Comparison of ENCODE assay signal across 24 cellular contexts in the genomic region with DNA sequence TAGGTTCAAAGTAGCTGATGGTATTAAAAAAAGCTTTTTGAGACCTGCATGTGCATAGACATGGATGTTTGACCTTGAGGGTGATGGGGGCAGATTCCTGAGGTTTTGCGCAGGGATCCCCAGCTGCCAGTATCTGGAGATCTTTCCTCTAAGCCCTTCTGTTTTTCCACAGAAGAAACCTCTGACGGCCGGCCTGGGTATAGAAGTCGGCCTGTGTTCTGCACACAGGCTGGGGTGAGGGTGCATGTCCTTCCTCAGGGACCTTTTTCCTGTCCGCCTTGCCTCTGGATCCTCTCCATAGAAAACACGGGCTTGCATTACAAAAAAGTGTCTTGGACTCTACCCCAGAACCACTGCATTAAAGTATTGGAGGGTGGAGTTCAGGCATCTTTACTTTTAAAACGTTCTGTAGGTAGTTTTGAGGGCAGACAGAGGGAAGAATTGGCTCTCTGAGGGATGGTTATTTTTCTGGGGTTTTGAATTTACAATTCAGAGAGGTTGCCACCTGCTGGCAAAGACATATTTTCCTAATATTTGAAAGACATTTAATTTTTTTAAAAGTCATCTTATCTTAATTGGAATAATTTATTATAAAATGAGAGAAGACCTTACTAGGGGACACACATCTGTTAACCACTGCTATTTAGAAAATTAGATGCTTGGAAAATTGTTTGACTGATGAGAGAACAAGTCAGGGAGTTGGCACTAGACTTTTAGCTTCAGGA.
A peak's percentile ranks its signal among the peaks of the same experiment; 100 is the strongest.
DNase-seq lines count a peak whose midpoint lies in the region; ATAC-seq and TF ChIP-seq lines count a peak whose summit lies in the region.
"Had no signal": no experiment of that assay in that cellular context is flagged by ENCODE, and none has a peak within 500 bp of the region (broad histone marks: within the 10 kb centered on the region; RNA-seq: fewer than 3 reads in every experiment).

No MANE protein-coding gene starts in this region.

- H3K4me2 ChIP-seq in GM23248 (ENCODE audit: unreplicated experiment) (no peak overlapping the region), MM.1S (ENCODE audit: low read depth, low read length) (no peak overlapping the region), neural progenitor cell (no peak overlapping the region)

- H3F3A ChIP-seq in GM23248 (ENCODE audit: insufficient read depth), result no peaks in the 10 kb centered on the region
- no peaks in the 10 kb centered on the region for H3F3A ChIP-seq in MM.1S (ENCODE audit: insufficient read depth, low read length)
- no peaks in the 10 kb centered on the region for H3F3A ChIP-seq in neural progenitor cell (ENCODE audit: low read depth)

- no peak overlapping the region for H2AFZ ChIP-seq in GM23248
- no peak overlapping the region for H2AFZ ChIP-seq in MM.1S (ENCODE audit: low read length)
- peak overlapping the region; percentile 50 for H2AFZ ChIP-seq in neural progenitor cell (replicated peaks)

- H3K9ac ChIP-seq in GM23248, result no peak overlapping the region
- no peak overlapping the region for H3K9ac ChIP-seq in MM.1S (ENCODE audit: low read length)
- H3K9ac ChIP-seq in neural progenitor cell, result no peak overlapping the region

- DNase-seq in GM23248 (peak; percentile 5), MM.1S (no peak), neural progenitor cell (ENCODE audit: low spot score) (no peak), Calu3 (no peak), COLO829 (ENCODE audit: low spot score) (no peak), omental fat pad (ENCODE audit: low spot score) (no peak)
- DNase-seq: activated CD4-positive, alpha-beta memory T cell treated with anti-CD3 and anti-CD28 coated beads, Interleukin-2, amount 10 ng/mL, durations not matched to agents 7 days and 5 days; activated naive CD4-positive, alpha-beta T cell treated with Interleukin-2 at 50 U/mL for 16 hours; activated T-cell treated with anti-CD3 and anti-CD28 coated beads, Interleukin-2, amount 50 U/mL, for 1 hour; BE2C; effector memory CD4-positive, alpha-beta T cell; GDM1; H9; IMR-90; left ventricle myocardium superior; NCI-H2029 treated with DMSO at 0.1 percent for 48 hours; NCI-H510A; right cardiac atrium had no signal

- in situ Hi-C loops in GM23248 (cut with MboI), result no loop called here

- CTCF ChIA-PET in Calu3 (lab: Charles Lee), result no interaction called here

- no peaks in the 10 kb centered on the region for H3K79me2 ChIP-seq in GM23248 (ENCODE audit: insufficient read depth)
- no peaks in the 10 kb centered on the region for H3K79me2 ChIP-seq in MM.1S (ENCODE audit: low read length)
- no peaks in the 10 kb centered on the region for H3K79me2 ChIP-seq in neural progenitor cell (ENCODE audit: low read depth)

- no peak overlapping the region for H3K27ac Mint-ChIP-seq in neural progenitor cell
- H3K27ac Mint-ChIP-seq in Calu3 (ENCODE audit: unreplicated experiment), result no peak overlapping the region
- H3K27ac Mint-ChIP-seq: activated CD4-positive, alpha-beta memory T cell treated with anti-CD3 and anti-CD28 coated beads, Interleukin-2, amount 10 ng/mL, durations not matched to agents 7 days and 5 days; stimulated activated memory B cell treated with anti-CD40 and anti-IgM and Interleukin-4, amounts not matched to agents 10 μg/mL and 1 μg/mL and 100 μg/mL, for 72 hours; WTC11 had no signal

- H3K4me3 Mint-ChIP-seq in neural progenitor cell, result no peak overlapping the region
- no peak overlapping the region for H3K4me3 Mint-ChIP-seq in Calu3 (ENCODE audit: low read depth, unreplicated experiment)
- H3K4me3 Mint-ChIP-seq: activated CD4-positive, alpha-beta memory T cell treated with anti-CD3 and anti-CD28 coated beads, Interleukin-2, amount 10 ng/mL, durations not matched to agents 7 days and 5 days; H9; stimulated activated memory B cell treated with anti-CD40 and anti-IgM and Interleukin-4, amounts not matched to agents 10 μg/mL and 1 μg/mL and 100 μg/mL, for 72 hours; WTC11 had no signal

- H3K9me3 ChIP-seq in GM23248 (ENCODE audit: low read depth) (peaks cover 2% of the 10 kb centered on the region), MM.1S (replicated peaks; ENCODE audit: insufficient read depth, low read length) (no peaks in the 10 kb centered on the region), neural progenitor cell (ENCODE audit: low read depth) (no peaks in the 10 kb centered on the region)
- H3K9me3 ChIP-seq: BE2C, thoracic aorta had no signal

- no peak for ATAC-seq in omental fat pad (ENCODE audit: low FRiP score)
- ATAC-seq: left ventricle myocardium superior, WTC11 had no signal

- no peaks in the 10 kb centered on the region for H3K27me3 Mint-ChIP-seq in neural progenitor cell (ENCODE audit: insufficient read depth, low read depth)
- H3K27me3 Mint-ChIP-seq in Calu3 (ENCODE audit: unreplicated experiment), result no peaks in the 10 kb centered on the region
- H3K27me3 Mint-ChIP-seq: activated CD4-positive, alpha-beta memory T cell treated with anti-CD3 and anti-CD28 coated beads, Interleukin-2, amount 10 ng/mL, durations not matched to agents 7 days and 5 days; stimulated activated memory B cell treated with anti-CD40 and anti-IgM and Interleukin-4, amounts not matched to agents 10 μg/mL and 1 μg/mL and 100 μg/mL, for 72 hours had no signal

- H3K27me3 ChIP-seq in GM23248 (replicated peaks; ENCODE audit: insufficient read depth) (no peaks in the 10 kb centered on the region), MM.1S (replicated peaks; ENCODE audit: insufficient read depth, low read length) (no peaks in the 10 kb centered on the region), neural progenitor cell (no peaks in the 10 kb centered on the region)
- H3K27me3 ChIP-seq: BE2C had no signal

- H3K4me1 Mint-ChIP-seq in neural progenitor cell (no peaks in the 10 kb centered on the region), Calu3 (ENCODE audit: low read depth, unreplicated experiment) (no peaks in the 10 kb centered on the region)
- H3K4me1 Mint-ChIP-seq: activated CD4-positive, alpha-beta memory T cell treated with anti-CD3 and anti-CD28 coated beads, Interleukin-2, amount 10 ng/mL, durations not matched to agents 7 days and 5 days; stimulated activated memory B cell treated with anti-CD40 and anti-IgM and Interleukin-4, amounts not matched to agents 10 μg/mL and 1 μg/mL and 100 μg/mL, for 72 hours; WTC11 had no signal

- H3K9me2 ChIP-seq in GM23248 (ENCODE audit: insufficient read depth) (no peaks in the 10 kb centered on the region), MM.1S (replicated peaks; ENCODE audit: insufficient read depth, low read length) (no peaks in the 10 kb centered on the region)

- peaks cover 2% of the 10 kb centered on the region for H3K36me3 Mint-ChIP-seq in neural progenitor cell
- no peaks in the 10 kb centered on the region for H3K36me3 Mint-ChIP-seq in Calu3 (ENCODE audit: insufficient read depth, unreplicated experiment)
- H3K36me3 Mint-ChIP-seq: stimulated activated memory B cell treated with anti-CD40 and anti-IgM and Interleukin-4, amounts not matched to agents 10 μg/mL and 1 μg/mL and 100 μg/mL, for 72 hours had no signal

- BruUV-seq in Calu3 (replicated peaks; lab: Mats Ljungman, UMichigan), result no TSS peak

- H3K4me3 ChIP-seq in GM23248 (no peak overlapping the region), MM.1S (ENCODE audit: low read length) (no peak overlapping the region), neural progenitor cell (no peak overlapping the region)
- H3K4me3 ChIP-seq: SK-N-MC, thoracic aorta had no signal

- intact Hi-C loops in Calu3 (cut with micrococcal nuclease; ENCODE audit: unreplicated experiment), result loop anchor here (10.0 kb wide), 1 partner anchor 359 kb away; no protein-coding TSS in a partner anchor

- 33 to 40% methylated on average over 7 of the region's 7 CpGs for WGBS in GM23248 (ENCODE audit: low coverage in 1 of 2, low lambda C conversion rate in 2 of 2, missing lambda C conversion rate in 2 of 2), 2 experiments

- H3K36me3 ChIP-seq in GM23248 (ENCODE audit: low read depth) (no peaks in the 10 kb centered on the region), MM.1S (replicated peaks; ENCODE audit: insufficient read depth, low read length) (no peaks in the 10 kb centered on the region), neural progenitor cell (no peaks in the 10 kb centered on the region)
- H3K36me3 ChIP-seq: BE2C, thoracic aorta had no signal

- H3K27ac ChIP-seq in GM23248 (no peak overlapping the region), MM.1S (ENCODE audit: low read length) (no peak overlapping the region), VCaP (no peak overlapping the region), neural progenitor cell (no peak overlapping the region)
- H3K27ac ChIP-seq: SK-N-MC, thoracic aorta had no signal

- 0 out of 2 replicates have a peak, but pooled peaks have one; percentile 5 for TF ChIP-seq CTCF in MM.1S (IDR thresholded peaks at IDR 0.05; ENCODE audit: low read length)
- TF ChIP-seq CTCF in VCaP (conservative IDR thresholded peaks at IDR 0.05), result peak; percentile 71
- TF ChIP-seq CTCF in neural progenitor cell (IDR thresholded peaks at IDR 0.05), result peak; percentile 16
- no peak for TF ChIP-seq CTCF in Calu3 (IDR thresholded peaks at IDR 0.05; ENCODE audit: unreplicated experiment)
- TF ChIP-seq CTCF in omental fat pad (IDR thresholded peaks at IDR 0.05), result no peak

- H4K20me1 ChIP-seq in GM23248 (ENCODE audit: insufficient read depth) (no peaks in the 10 kb centered on the region), MM.1S (ENCODE audit: insufficient read depth, low read length) (no peaks in the 10 kb centered on the region), neural progenitor cell (ENCODE audit: low read depth) (no peaks in the 10 kb centered on the region)

- peaks cover 9% of the 10 kb centered on the region for H3K9me3 Mint-ChIP-seq in neural progenitor cell
- peaks cover 9% of the 10 kb centered on the region for H3K9me3 Mint-ChIP-seq in Calu3 (ENCODE audit: low read depth, unreplicated experiment)
- H3K9me3 Mint-ChIP-seq: activated CD4-positive, alpha-beta memory T cell treated with anti-CD3 and anti-CD28 coated beads, Interleukin-2, amount 10 ng/mL, durations not matched to agents 7 days and 5 days; immature natural killer cell had no signal

- H3K4me1 ChIP-seq in GM23248 (ENCODE audit: insufficient read depth), result no peaks in the 10 kb centered on the region
- no peaks in the 10 kb centered on the region for H3K4me1 ChIP-seq in MM.1S (ENCODE audit: low read length)
- no peaks in the 10 kb centered on the region for H3K4me1 ChIP-seq in neural progenitor cell
- H3K4me1 ChIP-seq: BE2C had no signal

Comparison
In these comparisons a context has a peak if more than half of its experiments do, and no peak if none do; other contexts are left out.
1. CTCF ChIP-seq: peak in MM.1S (single experiment), VCaP (single experiment) and neural progenitor cell (single experiment); none in Calu3 (single experiment) and omental fat pad (0 of 3).